ENCODE assay signal across 1 cellular context in the genomic region with DNA sequence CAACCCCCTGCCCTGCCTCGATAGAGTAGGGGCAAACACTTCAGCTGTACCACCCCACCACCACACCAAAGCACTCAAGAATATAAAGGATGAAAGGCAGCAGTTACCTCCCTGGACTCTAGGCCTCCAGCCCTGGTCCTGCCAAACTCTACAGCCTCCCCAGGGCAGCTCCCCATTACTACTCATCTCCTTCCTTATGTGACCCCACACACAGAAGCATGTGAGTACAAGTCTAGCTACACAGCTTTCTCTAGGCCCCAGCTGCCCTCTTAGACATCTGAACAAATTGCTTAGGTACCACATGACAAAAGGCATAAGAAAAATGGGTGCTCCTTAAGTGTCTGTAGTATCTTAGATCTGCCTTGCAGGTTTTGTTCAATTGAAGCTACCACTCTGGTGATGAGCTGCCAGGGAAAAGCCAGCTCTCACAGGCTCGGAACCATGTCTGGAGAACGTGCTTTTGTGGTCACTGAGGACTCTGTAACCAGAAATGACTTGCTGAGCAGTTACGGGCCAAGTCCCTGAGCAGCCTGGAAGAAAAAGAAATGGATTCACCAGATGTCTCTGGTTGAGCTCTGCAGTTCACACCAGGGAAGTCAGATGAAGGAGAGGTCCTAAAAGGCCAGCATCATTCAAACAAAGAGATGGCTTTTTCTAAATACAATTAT.
TF ChIP-seq lines count a peak whose summit lies in the region.

No MANE protein-coding gene starts in this region.

TF ChIP-seq in GM23338, 12 proteins besides CTCF, POLR2A, EP300 and RAD21 (continued from another document):
- TF ChIP-seq, protein P1, sequence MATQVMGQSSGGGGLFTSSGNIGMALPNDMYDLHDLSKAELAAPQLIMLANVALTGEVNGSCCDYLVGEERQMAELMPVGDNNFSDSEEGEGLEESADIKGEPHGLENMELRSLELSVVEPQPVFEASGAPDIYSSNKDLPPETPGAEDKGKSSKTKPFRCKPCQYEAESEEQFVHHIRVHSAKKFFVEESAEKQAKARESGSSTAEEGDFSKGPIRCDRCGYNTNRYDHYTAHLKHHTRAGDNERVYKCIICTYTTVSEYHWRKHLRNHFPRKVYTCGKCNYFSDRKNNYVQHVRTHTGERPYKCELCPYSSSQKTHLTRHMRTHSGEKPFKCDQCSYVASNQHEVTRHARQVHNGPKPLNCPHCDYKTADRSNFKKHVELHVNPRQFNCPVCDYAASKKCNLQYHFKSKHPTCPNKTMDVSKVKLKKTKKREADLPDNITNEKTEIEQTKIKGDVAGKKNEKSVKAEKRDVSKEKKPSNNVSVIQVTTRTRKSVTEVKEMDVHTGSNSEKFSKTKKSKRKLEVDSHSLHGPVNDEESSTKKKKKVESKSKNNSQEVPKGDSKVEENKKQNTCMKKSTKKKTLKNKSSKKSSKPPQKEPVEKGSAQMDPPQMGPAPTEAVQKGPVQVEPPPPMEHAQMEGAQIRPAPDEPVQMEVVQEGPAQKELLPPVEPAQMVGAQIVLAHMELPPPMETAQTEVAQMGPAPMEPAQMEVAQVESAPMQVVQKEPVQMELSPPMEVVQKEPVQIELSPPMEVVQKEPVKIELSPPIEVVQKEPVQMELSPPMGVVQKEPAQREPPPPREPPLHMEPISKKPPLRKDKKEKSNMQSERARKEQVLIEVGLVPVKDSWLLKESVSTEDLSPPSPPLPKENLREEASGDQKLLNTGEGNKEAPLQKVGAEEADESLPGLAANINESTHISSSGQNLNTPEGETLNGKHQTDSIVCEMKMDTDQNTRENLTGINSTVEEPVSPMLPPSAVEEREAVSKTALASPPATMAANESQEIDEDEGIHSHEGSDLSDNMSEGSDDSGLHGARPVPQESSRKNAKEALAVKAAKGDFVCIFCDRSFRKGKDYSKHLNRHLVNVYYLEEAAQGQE (IDR thresholded peaks at IDR 0.05; ENCODE audit: unreplicated experiment) = no peak
- TF ChIP-seq NANOG (IDR thresholded peaks at IDR 0.05; ENCODE audit: borderline replicate concordance) = no peak
- TF ChIP-seq, protein P2, sequence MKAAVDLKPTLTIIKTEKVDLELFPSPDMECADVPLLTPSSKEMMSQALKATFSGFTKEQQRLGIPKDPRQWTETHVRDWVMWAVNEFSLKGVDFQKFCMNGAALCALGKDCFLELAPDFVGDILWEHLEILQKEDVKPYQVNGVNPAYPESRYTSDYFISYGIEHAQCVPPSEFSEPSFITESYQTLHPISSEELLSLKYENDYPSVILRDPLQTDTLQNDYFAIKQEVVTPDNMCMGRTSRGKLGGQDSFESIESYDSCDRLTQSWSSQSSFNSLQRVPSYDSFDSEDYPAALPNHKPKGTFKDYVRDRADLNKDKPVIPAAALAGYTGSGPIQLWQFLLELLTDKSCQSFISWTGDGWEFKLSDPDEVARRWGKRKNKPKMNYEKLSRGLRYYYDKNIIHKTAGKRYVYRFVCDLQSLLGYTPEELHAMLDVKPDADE (IDR thresholded peaks at IDR 0.05) = no peak
- TF ChIP-seq CREB1 (CRISPR knock-in tag; IDR thresholded peaks at IDR 0.05; ENCODE audit: low read depth) = no peak
TF ChIP-seq in GM23338: peak in this region for 0.
